In genomic region chr1:11272842-11273594, GRCh38 we compare ENCODE assay signal across 8 cellular contexts. TPM values are rescaled to one million over a fixed set of nuclear protein-coding genes. Genes with fewer than 3 reads are reported as not detected.
DNase-seq lines count a peak whose midpoint lies in the region; ATAC-seq and TF ChIP-seq lines count a peak whose summit lies in the region.

TSS of gene UBIAD1 (plus strand) at chr1:11273198. CDS start at chr1:11273532, 334 bp downstream.

- DNase-seq in NCI-H748 treated with DMSO at 0.1 percent for 48 hours (lab: John Stamatoyannopoulos, UW) = peak; percentile 21
- peak; percentile 83 to 85 for DNase-seq in activated CD4-positive, alpha-beta T cell treated with anti-CD3 and anti-CD28 coated beads, Interleukin-2, amount 50 U/mL, for 4 hours
- DNase-seq in dermis microvascular lymphatic vessel endothelial cell (ENCODE audit: low read depth in 2 of 2) = peak; percentile 55 to 92
- peak; percentile 90 to 92 (median 92) for DNase-seq in right lobe of liver
- peak; percentile 87 for DNase-seq in stimulated activated CD4-positive, alpha-beta T cell treated with anti-CD3 and anti-CD28 coated beads, Interleukin-4, amount 100 ng/mL, for 24 hours

- intact Hi-C loops in right lobe of liver (cut with DNase I) = no loop called here

- WGBS in right lobe of liver (ENCODE audit: insufficient coverage, low coverage, low lambda C conversion rate, missing lambda C conversion rate) = under 1% methylated on average over 25 of the region's 64 CpGs

- H3K4me1 ChIP-seq in right lobe of liver = peaks cover 0 to 31% (median 6%) of the 10 kb centered on the region in 4 donors

- H3K27ac ChIP-seq in C4-2B = peak within 1 kb of the TSS; percentile 89
- peak within 1 kb of the TSS; percentile 87 to 93 (median 93) for H3K27ac ChIP-seq in right lobe of liver

- TF ChIP-seq CTCF in C4-2B (conservative IDR thresholded peaks at IDR 0.05) = no peak
- TF ChIP-seq CTCF in right lobe of liver (IDR thresholded peaks at IDR 0.05) = peak in 3 of 4 donors; percentile 3 to 33 (median 24)

- H3K27me3 ChIP-seq in right lobe of liver = no peaks in the 10 kb centered on the region

- H3K4me3 ChIP-seq in right lobe of liver = peak within 1 kb of the TSS; percentile 84 to 93 (median 92)

- peaks cover 0 to 3% (median 0%) of the 10 kb centered on the region in 4 donors for H3K36me3 ChIP-seq in right lobe of liver

- ATAC-seq in GM19324 (IDR thresholded peaks at IDR 0.05; ENCODE audit: low FRiP score, unreplicated experiment) (peak; percentile 89), HG03457 (IDR thresholded peaks at IDR 0.05; ENCODE audit: unreplicated experiment) (peak; percentile 64), right lobe of liver (peak; percentile 82 to 92 (median 90))

- TF ChIP-seq POLR2A in right lobe of liver (IDR thresholded peaks at IDR 0.05) = peak; percentile 66

- H3K9me3 ChIP-seq in right lobe of liver = no peaks in the 10 kb centered on the region

RNA-seq across cellular contexts. Expression of gene UBIAD1, which starts in this region (rescaled TPM):
- total RNA-seq in dermis microvascular lymphatic vessel endothelial cell = 6.9 and 15.2 TPM in 2 replicates
- 10 to 100 TPM in 3 of 6 experiments, 1 to 10 TPM in 3; 7.0 to 11.4 (median 9.7) TPM for total RNA-seq in right lobe of liver

Comparison
In these comparisons a context has a peak if more than half of its experiments do, and no peak if none do; other contexts are left out.
1. Peak in every context shown above with its lines: DNase-seq, ATAC-seq, H3K4me3 ChIP-seq and H3K27ac ChIP-seq.
2. DNase-seq: peak in every context shown above with its lines; median percentile 92 in right lobe of liver; 87 in stimulated activated CD4-positive, alpha-beta T cell treated with anti-CD3 and anti-CD28 coated beads, Interleukin-4, amount 100 ng/mL, for 24 hours; 84 in activated CD4-positive, alpha-beta T cell treated with anti-CD3 and anti-CD28 coated beads, Interleukin-2, amount 50 U/mL, for 4 hours; 74 in dermis microvascular lymphatic vessel endothelial cell; 21 in NCI-H748 treated with DMSO at 0.1 percent for 48 hours.